Comparison of ENCODE assay signal across 28 cellular contexts in genomic region chr19:43467276-43467675, GRCh38. TPM values are rescaled to one million over a fixed set of nuclear protein-coding genes. Genes with fewer than 3 reads are reported as not detected.
DNase-seq lines count a peak whose midpoint lies in the region; ATAC-seq lines count a peak whose summit lies in the region.
"Had no signal": no experiment of that assay in that cellular context is flagged by ENCODE, and none has a peak within 500 bp of the region (broad histone marks: within the 10 kb centered on the region; RNA-seq: fewer than 3 reads in every experiment).

No MANE protein-coding gene starts in this region.

- H3K9me3 Mint-ChIP-seq in T-helper 2 cell treated with Interferon-gamma antibody and Interleukin-4, amounts not matched to agents 5 μg/mL and 100 μg/mL, for 36 hours, result no peaks in the 10 kb centered on the region
- no peaks in the 10 kb centered on the region for H3K9me3 Mint-ChIP-seq in CD8-positive, alpha-beta memory T cell
- no peaks in the 10 kb centered on the region for H3K9me3 Mint-ChIP-seq in naive thymus-derived CD4-positive, alpha-beta T cell
- H3K9me3 Mint-ChIP-seq: activated naive CD8-positive, alpha-beta T cell treated with anti-CD3 and anti-CD28 coated beads, Interleukin-2, amount 10 ng/mL, durations not matched to agents 7 days and 5 days; activated T-cell treated with anti-CD3 and anti-CD28 coated beads, Interleukin-2, amount 50 U/mL, for 4 hours; IgD-negative memory B cell had no signal

- in situ Hi-C loops in GM23248 (cut with MboI), result no loop called here

- H3K4me1 Mint-ChIP-seq in T-helper 2 cell treated with Interferon-gamma antibody and Interleukin-4, amounts not matched to agents 5 μg/mL and 100 μg/mL, for 36 hours (ENCODE audit: low read depth), result peaks cover 37% of the 10 kb centered on the region
- peaks cover 34 to 60% (median 45%) of the 10 kb centered on the region in 3 donors for H3K4me1 Mint-ChIP-seq in CD8-positive, alpha-beta memory T cell
- H3K4me1 Mint-ChIP-seq in T-helper 17 cell, result peaks cover 36% of the 10 kb centered on the region
- peaks cover 24 to 87% (median 58%) of the 10 kb centered on the region in 7 donors for H3K4me1 Mint-ChIP-seq in naive thymus-derived CD4-positive, alpha-beta T cell

- no peaks in the 10 kb centered on the region for H3K27me3 ChIP-seq in CD8-positive, alpha-beta memory T cell (ENCODE audit: insufficient read depth, low read length, poor library complexity, severe bottlenecking)
- no peaks in the 10 kb centered on the region for H3K27me3 ChIP-seq in naive thymus-derived CD4-positive, alpha-beta T cell (ENCODE audit: control insufficient read depth in 2 of 2, insufficient read depth in 2 of 2, low read length in 2 of 2)
- H3K27me3 ChIP-seq in GM23248 (replicated peaks; ENCODE audit: insufficient read depth), result no peaks in the 10 kb centered on the region
- H3K27me3 ChIP-seq: BE2C, colonic mucosa, vagina had no signal

- no peaks in the 10 kb centered on the region for H4K20me1 ChIP-seq in GM23248 (ENCODE audit: insufficient read depth)

- H3K9ac ChIP-seq in GM23248, result no peak overlapping the region

- no peak overlapping the region for H3K27ac ChIP-seq in CD8-positive, alpha-beta memory T cell (ENCODE audit: low read depth, low read length)
- H3K27ac ChIP-seq in naive thymus-derived CD4-positive, alpha-beta T cell (ENCODE audit: low read depth, low read length), result peak overlapping the region; percentile 93
- H3K27ac ChIP-seq in GM23248, result no peak overlapping the region
- H3K27ac ChIP-seq: body of pancreas, colonic mucosa, lower lobe of right lung, vagina had no signal

- POLR2A ChIA-PET in CD8-positive, alpha-beta memory T cell (lab: Charles Lee), result no interaction called here
- POLR2A ChIA-PET in naive thymus-derived CD4-positive, alpha-beta T cell (lab: Charles Lee), result interaction anchor here (5.8 kb wide), 1 partner anchor 37 kb away, joined by 58 read pairs; the partner anchor contains the start of gene PHLDB3

- no peaks in the 10 kb centered on the region for H3K36me3 ChIP-seq in CD8-positive, alpha-beta memory T cell (ENCODE audit: insufficient read depth, low read length)
- no peaks in the 10 kb centered on the region for H3K36me3 ChIP-seq in naive thymus-derived CD4-positive, alpha-beta T cell (ENCODE audit: control insufficient read depth in 2 of 3, insufficient read depth in 3 of 3, low read length in 3 of 3)
- H3K36me3 ChIP-seq in GM23248 (ENCODE audit: low read depth), result no peaks in the 10 kb centered on the region
- H3K36me3 ChIP-seq: BE2C, colonic mucosa, lower lobe of right lung, vagina had no signal

- H3K4me3 Mint-ChIP-seq in T-helper 2 cell treated with Interferon-gamma antibody and Interleukin-4, amounts not matched to agents 5 μg/mL and 100 μg/mL, for 36 hours, result no peak overlapping the region
- no peak overlapping the region for H3K4me3 Mint-ChIP-seq in CD8-positive, alpha-beta memory T cell
- H3K4me3 Mint-ChIP-seq in T-helper 17 cell, result no peak overlapping the region
- H3K4me3 Mint-ChIP-seq in naive thymus-derived CD4-positive, alpha-beta T cell, result peak overlapping the region in 5 of 10 donors; percentile 4 to 47 (median 23)
- H3K4me3 Mint-ChIP-seq: activated naive CD8-positive, alpha-beta T cell treated with anti-CD3 and anti-CD28 coated beads, Interleukin-2, amount 10 ng/mL, durations not matched to agents 7 days and 5 days; activated T-cell treated with anti-CD3 and anti-CD28 coated beads, Interleukin-2, amount 50 U/mL, for 4 hours; IgD-negative memory B cell had no signal

- H2AFZ ChIP-seq in GM23248, result no peak overlapping the region

- no peak for DNase-seq in T-helper 2 cell treated with Interferon-gamma antibody and Interleukin-4, amounts not matched to agents 5 μg/mL and 100 μg/mL, for 36 hours (ENCODE audit: low spot score)
- no peak for DNase-seq in T-helper 2 cell
- DNase-seq in CD8-positive, alpha-beta memory T cell, result no peak
- no peak for DNase-seq in T-helper 17 cell
- DNase-seq in naive thymus-derived CD4-positive, alpha-beta T cell, result no peak
- DNase-seq in GM23248, result no peak
- no peak for DNase-seq in NCI-H1105 treated with DMSO at 0.1 percent for 48 hours (lab: John Stamatoyannopoulos, UW)
- no peak for DNase-seq in activated gamma-delta T cell treated with Interleukin-2 at 50 U/mL for 16 hours
- DNase-seq: 8988T; activated naive CD8-positive, alpha-beta T cell treated with anti-CD3 and anti-CD28 coated beads, Interleukin-2, amount 10 ng/mL, durations not matched to agents 7 days and 5 days; activated T-cell treated with anti-CD3 and anti-CD28 coated beads, Interleukin-2, amount 50 U/mL, for 4 hours; BE2C; body of pancreas; colonic mucosa; hippocampal formation; islet precursor cell; lower lobe of right lung; MM.1S; NCI-H146; NCI-H2171; NCI-H774; right cardiac atrium; SHP77 treated with DMSO at 0.1 percent for 48 hours had no signal

- H3K79me2 ChIP-seq in GM23248 (ENCODE audit: insufficient read depth), result no peaks in the 10 kb centered on the region

- no peaks in the 10 kb centered on the region for H3K36me3 Mint-ChIP-seq in T-helper 2 cell treated with Interferon-gamma antibody and Interleukin-4, amounts not matched to agents 5 μg/mL and 100 μg/mL, for 36 hours (ENCODE audit: low read depth)
- H3K36me3 Mint-ChIP-seq in CD8-positive, alpha-beta memory T cell, result peaks cover 0 to 3% (median 0%) of the 10 kb centered on the region in 3 donors
- no peaks in the 10 kb centered on the region for H3K36me3 Mint-ChIP-seq in T-helper 17 cell (ENCODE audit: low read depth)
- no peaks in the 10 kb centered on the region for H3K36me3 Mint-ChIP-seq in naive thymus-derived CD4-positive, alpha-beta T cell
- H3K36me3 Mint-ChIP-seq: activated naive CD8-positive, alpha-beta T cell treated with anti-CD3 and anti-CD28 coated beads, Interleukin-2, amount 10 ng/mL, durations not matched to agents 7 days and 5 days; IgD-negative memory B cell had no signal

- no peak for ATAC-seq in T-helper 17 cell
- ATAC-seq in naive thymus-derived CD4-positive, alpha-beta T cell, result no peak
- ATAC-seq: activated T-cell treated with anti-CD3 and anti-CD28 coated beads, Interleukin-2, amount 50 U/mL, for 4 hours; body of pancreas; lower lobe of right lung; right cardiac atrium had no signal

- H3K4me2 ChIP-seq in GM23248 (ENCODE audit: unreplicated experiment), result no peak overlapping the region

- no peak overlapping the region for H3K4me3 ChIP-seq in CD8-positive, alpha-beta memory T cell (ENCODE audit: low read length)
- no peak overlapping the region for H3K4me3 ChIP-seq in naive thymus-derived CD4-positive, alpha-beta T cell (ENCODE audit: low read length)
- H3K4me3 ChIP-seq in GM23248, result no peak overlapping the region
- H3K4me3 ChIP-seq: body of pancreas, colonic mucosa, lower lobe of right lung, vagina had no signal

- 74 to 81% methylated on average over 6 of the region's 6 CpGs for WGBS in GM23248 (ENCODE audit: low coverage in 1 of 2, low lambda C conversion rate in 2 of 2, missing lambda C conversion rate in 2 of 2), 2 experiments

- no peaks in the 10 kb centered on the region for H3K27me3 Mint-ChIP-seq in T-helper 2 cell treated with Interferon-gamma antibody and Interleukin-4, amounts not matched to agents 5 μg/mL and 100 μg/mL, for 36 hours (ENCODE audit: low read depth)
- no peaks in the 10 kb centered on the region for H3K27me3 Mint-ChIP-seq in CD8-positive, alpha-beta memory T cell
- no peaks in the 10 kb centered on the region for H3K27me3 Mint-ChIP-seq in T-helper 17 cell
- H3K27me3 Mint-ChIP-seq in naive thymus-derived CD4-positive, alpha-beta T cell, result no peaks in the 10 kb centered on the region
- H3K27me3 Mint-ChIP-seq: activated naive CD8-positive, alpha-beta T cell treated with anti-CD3 and anti-CD28 coated beads, Interleukin-2, amount 10 ng/mL, durations not matched to agents 7 days and 5 days; IgD-negative memory B cell had no signal

- no peaks in the 10 kb centered on the region for H3K9me2 ChIP-seq in GM23248 (ENCODE audit: insufficient read depth)

- peaks cover 55% of the 10 kb centered on the region for H3K4me1 ChIP-seq in CD8-positive, alpha-beta memory T cell (ENCODE audit: insufficient read depth, low read length)
- peaks cover 19 to 51% of the 10 kb centered on the region in 2 donors for H3K4me1 ChIP-seq in naive thymus-derived CD4-positive, alpha-beta T cell (ENCODE audit: control insufficient read depth in 2 of 2, insufficient read depth in 2 of 2, low read length in 2 of 2)
- H3K4me1 ChIP-seq in GM23248 (ENCODE audit: insufficient read depth), result peaks cover 7% of the 10 kb centered on the region; the same call in 1 of the 2 replicates
- H3K4me1 ChIP-seq: BE2C had no signal

- peaks cover 7% of the 10 kb centered on the region for H3F3A ChIP-seq in GM23248 (ENCODE audit: insufficient read depth)

- intact Hi-C loops in naive thymus-derived CD4-positive, alpha-beta T cell (cut with micrococcal nuclease), result loop anchor here in 1 of 2 donors (10.0 kb wide), 1 partner anchor 288 kb away; the partner anchor contains the start of gene SMG9

- CTCF ChIA-PET in CD8-positive, alpha-beta memory T cell (lab: Charles Lee), result interaction anchor here (1.2 to 1.7 kb wide), 2 partner anchors 12 to 20 kb away, joined by 3 read pairs; no protein-coding TSS in a partner anchor
- CTCF ChIA-PET in naive thymus-derived CD4-positive, alpha-beta T cell (lab: Charles Lee), result interaction anchor here (3.5 kb wide), 1 partner anchor 19 kb away, joined by 15 read pairs; no protein-coding TSS in a partner anchor

- H3K9me3 ChIP-seq in CD8-positive, alpha-beta memory T cell (ENCODE audit: low read length), result no peaks in the 10 kb centered on the region
- no peaks in the 10 kb centered on the region for H3K9me3 ChIP-seq in T-helper 17 cell (ENCODE audit: control insufficient read depth, low read length, poor library complexity, severe bottlenecking)
- no peaks in the 10 kb centered on the region for H3K9me3 ChIP-seq in naive thymus-derived CD4-positive, alpha-beta T cell (ENCODE audit: control insufficient read depth in 2 of 3, low read length in 3 of 3)
- H3K9me3 ChIP-seq in GM23248 (ENCODE audit: low read depth), result no peaks in the 10 kb centered on the region
- H3K9me3 ChIP-seq: BE2C, body of pancreas, colonic mucosa, lower lobe of right lung, vagina had no signal

- peak overlapping the region; percentile 70 for H3K27ac Mint-ChIP-seq in T-helper 2 cell treated with Interferon-gamma antibody and Interleukin-4, amounts not matched to agents 5 μg/mL and 100 μg/mL, for 36 hours
- H3K27ac Mint-ChIP-seq in CD8-positive, alpha-beta memory T cell, result peak overlapping the region in 6 of 8 donors; percentile 28 to 97 (median 70)
- H3K27ac Mint-ChIP-seq in T-helper 17 cell, result peak overlapping the region; percentile 93
- peak overlapping the region in 8 of 9 donors; percentile 82 to 99 (median 96) for H3K27ac Mint-ChIP-seq in naive thymus-derived CD4-positive, alpha-beta T cell
- H3K27ac Mint-ChIP-seq: activated naive CD8-positive, alpha-beta T cell treated with anti-CD3 and anti-CD28 coated beads, Interleukin-2, amount 10 ng/mL, durations not matched to agents 7 days and 5 days had no signal

RNA-seq across cellular contexts. Expression of gene LYPD3, which starts 1.9 kb away (rescaled TPM):
- total RNA-seq in CD8-positive, alpha-beta memory T cell, result 1 to 10 TPM in 1 of 2 experiments, under 1 TPM in 1; 0.84 to 1.2 TPM
- polyA plus RNA-seq in CD8-positive, alpha-beta memory T cell, result 3.8 TPM
- total RNA-seq in T-helper 17 cell, result 1 to 10 TPM; 5.1 to 7.4 TPM
- total RNA-seq in naive thymus-derived CD4-positive, alpha-beta T cell, result 10 to 100 TPM in 1 of 5 experiments, 1 to 10 TPM in 4; 1.1 to 30.6 (median 6.1) TPM
- polyA plus RNA-seq in naive thymus-derived CD4-positive, alpha-beta T cell, result 1 to 10 TPM; 6.5 to 9.1 TPM
- total RNA-seq in GM23248 (2014; rRNA removed; shearing (Covaris generic)), result not detected in 2 replicates
- polyA plus RNA-seq in GM23248 (2016; fragmentation: Nextera tagmentation; extraction: Ambion mirVana), result 0.22 and 0.28 TPM in 2 replicates

RNA-seq across cellular contexts. Expression of gene PHLDB3, which starts 37.3 kb away (rescaled TPM):
- total RNA-seq in CD8-positive, alpha-beta memory T cell, result 10 to 100 TPM; 13.5 to 15.4 TPM
- 8.1 TPM for polyA plus RNA-seq in CD8-positive, alpha-beta memory T cell
- 10 to 100 TPM; 24.2 to 40.5 TPM for total RNA-seq in T-helper 17 cell
- total RNA-seq in naive thymus-derived CD4-positive, alpha-beta T cell, result 10 to 100 TPM; 24.5 to 98.8 (median 43.3) TPM
- polyA plus RNA-seq in naive thymus-derived CD4-positive, alpha-beta T cell, result 1 to 10 TPM; 4.5 to 6.5 TPM
- 5.6 and 8.9 TPM in 2 replicates for total RNA-seq in GM23248 (2014; rRNA removed; shearing (Covaris generic))
- 3.9 and 4.6 TPM in 2 replicates for polyA plus RNA-seq in GM23248 (2016; fragmentation: Nextera tagmentation; extraction: Ambion mirVana)

RNA-seq across cellular contexts. Expression of gene TEX101, which starts 52.6 kb away (rescaled TPM):
- not detected for total RNA-seq in CD8-positive, alpha-beta memory T cell
- not detected for polyA plus RNA-seq in CD8-positive, alpha-beta memory T cell
- not detected for total RNA-seq in T-helper 17 cell
- total RNA-seq in naive thymus-derived CD4-positive, alpha-beta T cell, result 1 to 10 TPM in 1 of 5 experiments, not detected in 4; 1.1 TPM
- polyA plus RNA-seq in naive thymus-derived CD4-positive, alpha-beta T cell, result not detected
- total RNA-seq in GM23248 (2014; rRNA removed; shearing (Covaris generic)), result not detected in 2 replicates
- polyA plus RNA-seq in GM23248 (2016; fragmentation: Nextera tagmentation; extraction: Ambion mirVana), result not detected in 2 replicates
- total RNA-seq: activated naive CD8-positive, alpha-beta T cell treated with anti-CD3 and anti-CD28 coated beads, Interleukin-2, amount 10 ng/mL, durations not matched to agents 7 days and 5 days; activated T-cell treated with anti-CD3 and anti-CD28 coated beads, Interleukin-2, amount 50 U/mL, for 4 hours; body of pancreas; lower lobe of right lung; osteocyte; right cardiac atrium; subcutaneous adipose tissue; T-helper 2 cell treated with Interferon-gamma antibody and Interleukin-4, amounts not matched to agents 100 ng/mL and 5 ng/mL, for 36 hours; vagina had no signal
- polyA plus RNA-seq: IgD-negative memory B cell, right cardiac atrium had no signal

RNA-seq across cellular contexts. Expression of gene ETHE1, which starts 59.7 kb away (rescaled TPM):
- total RNA-seq in CD8-positive, alpha-beta memory T cell, result 10 to 100 TPM; 34.4 to 42.3 TPM
- 77.0 TPM for polyA plus RNA-seq in CD8-positive, alpha-beta memory T cell
- total RNA-seq in T-helper 17 cell, result 10 to 100 TPM; 21.0 to 30.3 TPM
- total RNA-seq in naive thymus-derived CD4-positive, alpha-beta T cell, result 10 to 100 TPM; 20.3 to 58.6 (median 23.9) TPM
- 10 to 100 TPM; 58.0 to 59.3 TPM for polyA plus RNA-seq in naive thymus-derived CD4-positive, alpha-beta T cell
- 71.1 and 100.0 TPM in 2 replicates for total RNA-seq in GM23248 (2014; rRNA removed; shearing (Covaris generic))
- 70.8 and 75.4 TPM in 2 replicates for polyA plus RNA-seq in GM23248 (2016; fragmentation: Nextera tagmentation; extraction: Ambion mirVana)
